14 cellular contexts compared by ENCODE assay signal in the genomic region with DNA sequence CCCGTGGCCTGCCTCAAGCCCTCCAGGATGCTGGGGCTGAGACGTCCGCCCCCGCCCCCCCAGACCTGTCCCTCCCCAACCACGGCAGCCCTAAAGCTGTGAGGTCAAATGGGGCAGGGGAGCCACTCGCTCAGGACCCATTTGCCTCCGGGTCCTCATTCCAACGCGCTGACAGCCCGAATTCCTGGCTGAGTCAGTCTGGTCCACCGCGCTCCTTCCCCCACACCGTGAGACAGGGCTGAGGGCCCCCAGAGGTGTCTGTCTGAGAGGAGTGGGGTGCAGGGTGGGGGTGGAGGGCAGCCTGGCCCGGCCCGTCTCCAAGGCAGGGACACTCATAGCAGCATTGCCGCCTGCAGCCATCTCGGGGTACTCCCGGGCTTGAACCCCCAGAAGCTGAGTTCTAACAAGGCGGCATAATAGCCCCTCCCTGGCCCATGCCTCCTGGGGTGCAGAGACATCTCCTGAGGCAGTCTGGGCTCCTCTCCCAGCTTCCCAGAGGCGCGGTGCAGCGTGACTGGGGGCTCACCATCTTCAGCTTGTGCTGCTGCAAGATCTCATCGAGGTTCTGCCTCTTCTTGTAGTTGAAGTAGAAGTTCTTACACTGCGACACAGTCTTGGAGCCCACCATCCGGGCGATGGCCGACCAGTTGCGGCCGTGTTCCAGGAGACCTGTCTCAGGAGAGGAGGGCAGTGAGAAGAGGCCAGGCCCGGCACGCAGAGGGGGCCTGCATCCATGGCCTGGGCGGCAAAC.
DNase-seq lines count a peak whose midpoint lies in the region; ATAC-seq and TF ChIP-seq lines count a peak whose summit lies in the region.
"Had no signal": no experiment of that assay in that cellular context is flagged by ENCODE, and none has a peak within 500 bp of the region (broad histone marks: within the 10 kb centered on the region; RNA-seq: fewer than 3 reads in every experiment).

No MANE protein-coding gene starts in this region.

- BruUV-seq in Panc1 (replicated peaks; lab: Mats Ljungman, UMichigan): no TSS peak

- H3K27me3 Mint-ChIP-seq in effector memory CD8-positive, alpha-beta T cell: no peaks in the 10 kb centered on the region
- no peaks in the 10 kb centered on the region for H3K27me3 Mint-ChIP-seq in osteocyte (ENCODE audit: unreplicated experiment)

- no peaks in the 10 kb centered on the region for H3K9me3 Mint-ChIP-seq in effector memory CD8-positive, alpha-beta T cell
- no peaks in the 10 kb centered on the region for H3K9me3 Mint-ChIP-seq in osteocyte (ENCODE audit: unreplicated experiment)
- H3K9me3 Mint-ChIP-seq: activated T-cell treated with anti-CD3 and anti-CD28 coated beads, Interleukin-2, amount 50 U/mL, for 72 hours had no signal

- H3K4me3 Mint-ChIP-seq in effector memory CD8-positive, alpha-beta T cell: no peak overlapping the region
- peak overlapping the region; percentile 98 for H3K4me3 Mint-ChIP-seq in osteocyte (ENCODE audit: unreplicated experiment)
- H3K4me3 Mint-ChIP-seq: activated T-cell treated with anti-CD3 and anti-CD28 coated beads, Interleukin-2, amount 50 U/mL, for 72 hours had no signal

- H3K27me3 ChIP-seq in Panc1 (ENCODE audit: control insufficient read depth, insufficient read depth, low read length) (no peaks in the 10 kb centered on the region), HAP-1 (ENCODE audit: low read depth) (no peaks in the 10 kb centered on the region)

- no peaks in the 10 kb centered on the region for H3K9me3 ChIP-seq in Panc1 (ENCODE audit: control insufficient read depth, insufficient read depth, low read depth, low read length)
- no peaks in the 10 kb centered on the region for H3K9me3 ChIP-seq in HAP-1

- peaks cover 7 to 13% of the 10 kb centered on the region in 2 donors for H3K4me1 Mint-ChIP-seq in effector memory CD8-positive, alpha-beta T cell (ENCODE audit: low read depth in 2 of 2)
- peaks cover 80% of the 10 kb centered on the region for H3K4me1 Mint-ChIP-seq in osteocyte (ENCODE audit: unreplicated experiment)

- intact Hi-C loops in Panc1 (cut with micrococcal nuclease; ENCODE audit: unreplicated experiment): loop anchor here (10.0 kb wide), 1 partner anchor 299 kb away; no protein-coding TSS in a partner anchor
- intact Hi-C loops in lower leg skin (cut with DNase I; ENCODE audit: low total_unique reads): no loop called here

- H3K27ac ChIP-seq in C4-2B (0 out of 2 replicates have a peak overlapping the region, but pooled peaks have one; percentile 94), Panc1 (ENCODE audit: low read length) (peak overlapping the region; percentile 86)

- CTCF ChIA-PET in Panc1 (lab: Charles Lee): no interaction called here

- H3K4me3 ChIP-seq in Panc1 (ENCODE audit: low read depth in 2 of 2, low read length in 2 of 2) (peak overlapping the region; percentile 72 to 86), HAP-1 (no peak overlapping the region), lower leg skin (ENCODE audit: low read depth, poor library complexity, severe bottlenecking) (no peak overlapping the region)

- H3K36me3 Mint-ChIP-seq in effector memory CD8-positive, alpha-beta T cell (ENCODE audit: insufficient read depth): peaks cover 18% of the 10 kb centered on the region
- peaks cover 14% of the 10 kb centered on the region for H3K36me3 Mint-ChIP-seq in osteocyte (ENCODE audit: unreplicated experiment)

- H3K36me3 ChIP-seq in Panc1 (ENCODE audit: control insufficient read depth, insufficient read depth, low read length): peaks cover 5% of the 10 kb centered on the region
- no peaks in the 10 kb centered on the region; the same call in none of the 2 replicates for H3K36me3 ChIP-seq in HAP-1 (replicated peaks)

- H3K4me1 ChIP-seq in Panc1 (ENCODE audit: control insufficient read depth, insufficient read depth, low read length) (peaks cover 73% of the 10 kb centered on the region), HAP-1 (no peaks in the 10 kb centered on the region)

- ATAC-seq in Panc1 (peak; percentile 33), GM18520 (IDR thresholded peaks at IDR 0.05; ENCODE audit: unreplicated experiment) (no peak)
- no peak for ATAC-seq in effector memory CD8-positive, alpha-beta T cell (replicated peaks)
- ATAC-seq: activated T-cell treated with anti-CD3 and anti-CD28 coated beads, Interleukin-2, amount 50 U/mL, for 72 hours; right cardiac atrium had no signal

- TF ChIP-seq POLR2A in lower leg skin (IDR thresholded peaks at IDR 0.05): no peak

- POLR2A ChIA-PET in Panc1 (lab: Charles Lee): no interaction called here

- TF ChIP-seq CTCF in C4-2B (conservative IDR thresholded peaks at IDR 0.05) (no peak), Panc1 (IDR thresholded peaks at IDR 0.05) (no peak), osteocyte (IDR thresholded peaks at IDR 0.05) (no peak), lower leg skin (IDR thresholded peaks at IDR 0.05) (no peak)

- H3K27ac Mint-ChIP-seq in effector memory CD8-positive, alpha-beta T cell: peak overlapping the region; percentile 51 to 78
- peak overlapping the region; percentile 88 for H3K27ac Mint-ChIP-seq in osteocyte (ENCODE audit: unreplicated experiment)
- H3K27ac Mint-ChIP-seq: activated T-cell treated with anti-CD3 and anti-CD28 coated beads, Interleukin-2, amount 50 U/mL, for 72 hours had no signal

- DNase-seq in Panc1 (ENCODE audit: low read depth, low spot score): no peak
- DNase-seq in effector memory CD8-positive, alpha-beta T cell: no peak
- peak; percentile 89 for DNase-seq in osteocyte (ENCODE audit: extremely low spot score, unreplicated experiment)
- no peak for DNase-seq in DMS53 (lab: John Stamatoyannopoulos, UW)
- DNase-seq in HAP-1 (ENCODE audit: low spot score in 2 of 2): no peak
- no peak for DNase-seq in lower leg skin (ENCODE audit: low spot score in 2 of 2)
- DNase-seq: activated T-cell treated with anti-CD3 and anti-CD28 coated beads, Interleukin-2, amount 50 U/mL, for 72 hours; DMS 273 treated with DMSO at 0.1 percent for 48 hours; H7; NCI-H524; T-helper 9 cell had no signal

- 83% methylated on average over 30 to 31 of the region's 32 CpGs for WGBS in lower leg skin, 2 donors

- in situ Hi-C loops in Panc1 (cut with HindIII; ENCODE audit: low pct_unique_long_range_greater_than_20kb, low sequenced_read_pairs): no loop called here
- in situ Hi-C loops in HAP-1 (cut with MboI; ENCODE audit: low sequenced_read_pairs): no loop called here

Comparison
In these comparisons a context has a peak if more than half of its experiments do, and no peak if none do; other contexts are left out.
1. H3K4me3 ChIP-seq: peak in Panc1 (2 of 2); none in HAP-1 (single experiment) and lower leg skin (single experiment).